In the genomic region with DNA sequence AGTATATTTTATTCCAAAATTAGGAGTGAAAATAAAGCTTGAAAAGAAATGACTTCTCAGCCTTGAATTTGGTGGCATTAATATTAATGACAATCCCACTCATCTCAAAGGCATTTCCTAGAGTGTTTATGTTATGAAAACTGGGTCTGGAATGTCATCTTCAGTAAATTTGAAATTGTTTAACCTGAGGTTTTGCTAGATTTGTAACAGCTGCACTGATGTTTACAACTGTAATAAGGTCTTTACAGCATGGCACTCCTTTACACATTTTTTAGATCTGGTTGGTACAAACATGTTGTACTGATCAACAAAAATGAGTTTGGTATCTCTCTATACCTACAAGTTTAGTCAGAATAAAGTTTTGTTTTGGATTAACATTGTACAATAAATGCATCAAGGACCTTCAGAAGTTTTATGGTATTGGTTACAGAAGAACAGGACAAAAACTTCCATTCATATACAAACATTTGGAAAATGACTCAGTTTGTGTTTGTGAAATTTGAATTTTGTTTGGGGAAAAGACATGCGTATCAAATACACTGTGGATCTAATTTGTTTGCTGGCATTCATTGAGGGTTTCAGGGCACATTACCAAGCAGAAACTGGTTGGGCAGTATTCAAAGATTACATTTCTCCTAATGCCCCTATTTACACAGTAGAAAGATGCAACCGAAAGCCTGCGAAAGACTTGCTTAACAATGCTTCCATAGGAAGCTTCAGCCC, we compare ENCODE assay signal across 16 cellular contexts. TPM values are rescaled to one million over a fixed set of nuclear protein-coding genes. Genes with fewer than 3 reads are reported as not detected.
DNase-seq lines count a peak whose midpoint lies in the region; ATAC-seq and TF ChIP-seq lines count a peak whose summit lies in the region.
"Had no signal": no experiment of that assay in that cellular context is flagged by ENCODE, and none has a peak within 500 bp of the region (broad histone marks: within the 10 kb centered on the region; RNA-seq: fewer than 3 reads in every experiment).

No MANE protein-coding gene starts in this region.

- H3K36me3 ChIP-seq in liver (ENCODE audit: control insufficient read depth in 4 of 4, insufficient read depth in 3 of 4, low read depth in 1 of 4, low read length in 3 of 4) (no peaks in the 10 kb centered on the region), esophagus muscularis mucosa (no peaks in the 10 kb centered on the region)

- no peaks in the 10 kb centered on the region for H3K27me3 ChIP-seq in liver (ENCODE audit: control insufficient read depth in 4 of 4, insufficient read depth in 4 of 4, low read length in 3 of 4)
- H3K27me3 ChIP-seq in esophagus muscularis mucosa = no peaks in the 10 kb centered on the region

- in situ Hi-C loops in astrocyte of the spinal cord (cut with HindIII; ENCODE audit: low sequenced_read_pairs) = no loop called here

- H3K4me3 ChIP-seq in astrocyte of the spinal cord (ENCODE audit: low read depth, low read length) = no peak overlapping the region
- H3K4me3 ChIP-seq in liver (ENCODE audit: low read depth in 1 of 3, low read length in 3 of 3) = no peak overlapping the region
- H3K4me3 ChIP-seq in esophagus muscularis mucosa = no peak overlapping the region
- H3K4me3 ChIP-seq: psoas muscle had no signal

- no peak for TF ChIP-seq RAD21 in liver (IDR thresholded peaks at IDR 0.05)

- intact Hi-C loops in esophagus muscularis mucosa (cut with DNase I) = no loop called here

- TF ChIP-seq POLR2A in esophagus muscularis mucosa (IDR thresholded peaks at IDR 0.05; ENCODE audit: low read depth) = no peak

- ATAC-seq in HG02885 (IDR thresholded peaks at IDR 0.05; ENCODE audit: poor library complexity, unreplicated experiment) = no peak
- ATAC-seq: naive thymus-derived CD4-positive, alpha-beta T cell; psoas muscle; T-cell had no signal

- no peak overlapping the region for H3K9ac ChIP-seq in liver (ENCODE audit: low read depth in 1 of 2, low read length in 2 of 2)

- H3K27ac ChIP-seq in liver (ENCODE audit: low read depth in 1 of 2, low read length in 2 of 2) (no peak overlapping the region), esophagus muscularis mucosa (replicated peaks in 1 of 4) (no peak overlapping the region)
- H3K27ac ChIP-seq: psoas muscle had no signal

- 35% methylated on average over 3 of the region's 3 CpGs for whole genome bisulfite sequencing in liver
- 86% methylated on average over 3 of the region's 3 CpGs for WGBS in esophagus muscularis mucosa

- H3K4me1 ChIP-seq in liver (ENCODE audit: control insufficient read depth in 4 of 4, insufficient read depth in 4 of 4, low read length in 3 of 4) (peaks cover 4 to 12% (median 7%) of the 10 kb centered on the region in 4 donors), esophagus muscularis mucosa (peaks cover 0 to 30% (median 15%) of the 10 kb centered on the region in 4 donors)

- no peak for TF ChIP-seq EP300 in esophagus muscularis mucosa (IDR thresholded peaks at IDR 0.05)

- TF ChIP-seq CTCF in astrocyte of the spinal cord (IDR thresholded peaks at IDR 0.05; ENCODE audit: low read depth, low read length) (no peak), liver (IDR thresholded peaks at IDR 0.05; ENCODE audit: low read depth, low read length, missing input control) (no peak), esophagus muscularis mucosa (IDR thresholded peaks at IDR 0.05) (no peak)

- H3K9me3 ChIP-seq in liver (ENCODE audit: control insufficient read depth in 4 of 4, low read length in 3 of 4) (no peaks in the 10 kb centered on the region), esophagus muscularis mucosa (no peaks in the 10 kb centered on the region)
- H3K9me3 ChIP-seq: psoas muscle had no signal

- DNase-seq in AG20443 (ENCODE audit: low spot score) = peak; percentile 19
- DNase-seq in LHCN-M2 (ENCODE audit: low read depth) = peak; percentile 82
- peak; percentile 7 for DNase-seq in astrocyte of the spinal cord (ENCODE audit: low read depth, low spot score)
- no peak for DNase-seq in activated CD8-positive, alpha-beta memory T cell treated with anti-CD3 and anti-CD28 coated beads, Interleukin-2, amount 50 U/mL, for 48 hours
- DNase-seq in globus pallidus (ENCODE audit: low spot score) = no peak
- DNase-seq in esophagus muscularis mucosa (ENCODE audit: extremely low spot score) = no peak
- DNase-seq: activated CD4-positive, CD25-positive, alpha-beta regulatory T cell; activated naive CD4-positive, alpha-beta T cell treated with Interleukin-2 at 50 U/mL for 16 hours; DMS153; naive thymus-derived CD4-positive, alpha-beta T cell; NCI-H82; psoas muscle; RPMI8226; T-cell had no signal

TF ChIP-seq in liver, 16 proteins besides CTCF, POLR2A, EP300 and RAD21:
- TF ChIP-seq, protein P1, sequence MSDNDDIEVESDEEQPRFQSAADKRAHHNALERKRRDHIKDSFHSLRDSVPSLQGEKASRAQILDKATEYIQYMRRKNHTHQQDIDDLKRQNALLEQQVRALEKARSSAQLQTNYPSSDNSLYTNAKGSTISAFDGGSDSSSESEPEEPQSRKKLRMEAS (IDR thresholded peaks at IDR 0.05) = no peak
- no peak for TF ChIP-seq NR2F2 (IDR thresholded peaks at IDR 0.05)
- TF ChIP-seq HNF4A (conservative IDR thresholded peaks at IDR 0.05) = peak; percentile 10 to 15
- TF ChIP-seq, protein P2, sequence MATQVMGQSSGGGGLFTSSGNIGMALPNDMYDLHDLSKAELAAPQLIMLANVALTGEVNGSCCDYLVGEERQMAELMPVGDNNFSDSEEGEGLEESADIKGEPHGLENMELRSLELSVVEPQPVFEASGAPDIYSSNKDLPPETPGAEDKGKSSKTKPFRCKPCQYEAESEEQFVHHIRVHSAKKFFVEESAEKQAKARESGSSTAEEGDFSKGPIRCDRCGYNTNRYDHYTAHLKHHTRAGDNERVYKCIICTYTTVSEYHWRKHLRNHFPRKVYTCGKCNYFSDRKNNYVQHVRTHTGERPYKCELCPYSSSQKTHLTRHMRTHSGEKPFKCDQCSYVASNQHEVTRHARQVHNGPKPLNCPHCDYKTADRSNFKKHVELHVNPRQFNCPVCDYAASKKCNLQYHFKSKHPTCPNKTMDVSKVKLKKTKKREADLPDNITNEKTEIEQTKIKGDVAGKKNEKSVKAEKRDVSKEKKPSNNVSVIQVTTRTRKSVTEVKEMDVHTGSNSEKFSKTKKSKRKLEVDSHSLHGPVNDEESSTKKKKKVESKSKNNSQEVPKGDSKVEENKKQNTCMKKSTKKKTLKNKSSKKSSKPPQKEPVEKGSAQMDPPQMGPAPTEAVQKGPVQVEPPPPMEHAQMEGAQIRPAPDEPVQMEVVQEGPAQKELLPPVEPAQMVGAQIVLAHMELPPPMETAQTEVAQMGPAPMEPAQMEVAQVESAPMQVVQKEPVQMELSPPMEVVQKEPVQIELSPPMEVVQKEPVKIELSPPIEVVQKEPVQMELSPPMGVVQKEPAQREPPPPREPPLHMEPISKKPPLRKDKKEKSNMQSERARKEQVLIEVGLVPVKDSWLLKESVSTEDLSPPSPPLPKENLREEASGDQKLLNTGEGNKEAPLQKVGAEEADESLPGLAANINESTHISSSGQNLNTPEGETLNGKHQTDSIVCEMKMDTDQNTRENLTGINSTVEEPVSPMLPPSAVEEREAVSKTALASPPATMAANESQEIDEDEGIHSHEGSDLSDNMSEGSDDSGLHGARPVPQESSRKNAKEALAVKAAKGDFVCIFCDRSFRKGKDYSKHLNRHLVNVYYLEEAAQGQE (IDR thresholded peaks at IDR 0.05) = no peak
- peak; percentile 27 for TF ChIP-seq FOXA2 (IDR thresholded peaks at IDR 0.05)
- TF ChIP-seq JUND (IDR thresholded peaks at IDR 0.05) = no peak
- TF ChIP-seq RXRA (IDR thresholded peaks at IDR 0.05) = no peak
- TF ChIP-seq TAF1 (conservative IDR thresholded peaks at IDR 0.05) = no peak
- TF ChIP-seq, protein P3, sequence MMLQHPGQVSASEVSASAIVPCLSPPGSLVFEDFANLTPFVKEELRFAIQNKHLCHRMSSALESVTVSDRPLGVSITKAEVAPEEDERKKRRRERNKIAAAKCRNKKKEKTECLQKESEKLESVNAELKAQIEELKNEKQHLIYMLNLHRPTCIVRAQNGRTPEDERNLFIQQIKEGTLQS (IDR thresholded peaks at IDR 0.05) = no peak
- peak; percentile 30 for TF ChIP-seq YY1 (IDR thresholded peaks at IDR 0.05)
- no peak for TF ChIP-seq EGR1 (IDR thresholded peaks at IDR 0.05; ENCODE audit: low read depth in 2 of 2)
- TF ChIP-seq GABPA (IDR thresholded peaks at IDR 0.05 in 1 of 2, conservative IDR thresholded peaks at IDR 0.05 in 1 of 2) = no peak
- TF ChIP-seq SP1 (IDR thresholded peaks at IDR 0.05) = no peak
- TF ChIP-seq, protein P4, sequence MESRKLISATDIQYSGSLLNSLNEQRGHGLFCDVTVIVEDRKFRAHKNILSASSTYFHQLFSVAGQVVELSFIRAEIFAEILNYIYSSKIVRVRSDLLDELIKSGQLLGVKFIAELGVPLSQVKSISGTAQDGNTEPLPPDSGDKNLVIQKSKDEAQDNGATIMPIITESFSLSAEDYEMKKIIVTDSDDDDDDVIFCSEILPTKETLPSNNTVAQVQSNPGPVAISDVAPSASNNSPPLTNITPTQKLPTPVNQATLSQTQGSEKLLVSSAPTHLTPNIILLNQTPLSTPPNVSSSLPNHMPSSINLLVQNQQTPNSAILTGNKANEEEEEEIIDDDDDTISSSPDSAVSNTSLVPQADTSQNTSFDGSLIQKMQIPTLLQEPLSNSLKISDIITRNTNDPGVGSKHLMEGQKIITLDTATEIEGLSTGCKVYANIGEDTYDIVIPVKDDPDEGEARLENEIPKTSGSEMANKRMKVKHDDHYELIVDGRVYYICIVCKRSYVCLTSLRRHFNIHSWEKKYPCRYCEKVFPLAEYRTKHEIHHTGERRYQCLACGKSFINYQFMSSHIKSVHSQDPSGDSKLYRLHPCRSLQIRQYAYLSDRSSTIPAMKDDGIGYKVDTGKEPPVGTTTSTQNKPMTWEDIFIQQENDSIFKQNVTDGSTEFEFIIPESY (IDR thresholded peaks at IDR 0.05) = no peak

RNA-seq across cellular contexts. Expression of a gene that starts 11.6 kb away (rescaled TPM):
- 5.2 and 13.4 TPM in 2 replicates for total RNA-seq in LHCN-M2 (2014; rRNA removed)
- 5.8 TPM for polyA plus RNA-seq in LHCN-M2 (2012)
- 10 to 100 TPM in 1 of 2 donors, 1 to 10 TPM in 1; 8.3 to 32.4 TPM for total RNA-seq in liver
- polyA plus RNA-seq in liver = 10 to 100 TPM in 1 of 2 donors, 1 to 10 TPM in 1; 9.3 to 13.7 TPM
- total RNA-seq in esophagus muscularis mucosa = 1 to 10 TPM; 5.3 to 9.5 (median 6.8) TPM

Comparison
In these comparisons a context has a peak if more than half of its experiments do, and no peak if none do; other contexts are left out.
1. DNase-seq: peak in AG20443 (single experiment), LHCN-M2 (single experiment) and astrocyte of the spinal cord (single experiment); none in activated CD8-positive, alpha-beta memory T cell treated with anti-CD3 and anti-CD28 coated beads, Interleukin-2, amount 50 U/mL, for 48 hours (single experiment), globus pallidus (single experiment) and esophagus muscularis mucosa (single experiment).